ENCODE assay signal across 18 cellular contexts in the genomic region with DNA sequence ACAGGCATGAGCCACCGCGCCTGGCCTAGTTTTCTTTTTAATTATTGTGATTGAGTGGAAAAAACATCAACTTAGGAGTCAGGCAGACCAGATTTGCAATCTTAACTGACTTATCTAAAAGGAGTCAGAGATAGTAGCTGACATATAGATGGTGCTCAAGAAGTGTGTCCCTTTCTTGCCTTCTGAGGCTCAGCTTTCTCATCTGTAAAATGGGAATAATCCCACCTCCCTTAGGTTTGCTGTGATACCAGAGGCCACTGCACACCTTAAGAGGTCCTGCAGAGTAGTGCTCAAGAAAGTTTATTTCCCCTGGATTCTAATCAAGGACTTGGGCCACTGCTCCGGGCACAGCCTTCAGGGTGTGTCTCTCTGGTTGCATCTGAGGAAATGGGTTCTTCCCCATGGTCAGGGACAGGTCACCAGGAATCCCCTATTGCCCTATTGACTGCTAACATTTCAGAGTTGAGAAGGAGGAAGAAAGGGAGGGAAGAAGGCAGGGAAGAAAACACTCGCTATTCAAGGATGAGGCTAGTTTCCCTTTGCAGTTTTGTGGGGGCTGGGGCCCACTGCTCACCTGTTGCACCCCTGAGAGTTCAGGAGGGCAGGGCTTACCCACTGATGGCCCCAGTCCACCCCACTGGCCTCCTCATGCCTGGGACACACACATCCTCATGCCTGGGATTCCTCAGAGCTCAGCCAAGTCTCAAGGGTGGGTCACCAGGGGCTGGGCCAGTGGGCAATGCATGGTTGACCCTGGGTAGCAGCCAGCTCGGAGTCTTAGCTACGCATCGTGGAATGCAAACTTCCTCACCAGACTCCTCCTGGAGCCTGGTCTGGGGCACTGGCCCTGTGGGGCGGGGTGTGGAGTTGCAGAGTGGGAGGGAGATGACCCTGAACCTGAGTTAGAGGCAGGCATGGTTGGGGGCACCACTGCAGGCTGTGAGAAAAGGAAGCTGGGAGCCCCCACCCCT. TPM values are rescaled to one million over a fixed set of nuclear protein-coding genes. Genes with fewer than 3 reads are reported as not detected.
DNase-seq lines count a peak whose midpoint lies in the region; ATAC-seq, FAIRE-seq and TF ChIP-seq lines count a peak whose summit lies in the region.
"Had no signal": no experiment of that assay in that cellular context is flagged by ENCODE, and none has a peak within 500 bp of the region (broad histone marks: within the 10 kb centered on the region; RNA-seq: fewer than 3 reads in every experiment).

No MANE protein-coding gene starts in this region.

- H3K79me2 ChIP-seq in ACC112 (ENCODE audit: control insufficient read depth, insufficient read depth, low read length, unreplicated experiment) = no peaks in the 10 kb centered on the region

- H3K9ac ChIP-seq in mucosa of stomach (ENCODE audit: low read length) = peak overlapping the region; percentile 36

- DNase-seq in HTR-8/SVneo (ENCODE audit: insufficient read length, low spot score) (peak; percentile 53), RKO (ENCODE audit: low spot score) (no peak), GM12891 (ENCODE audit: insufficient read length, low spot score) (no peak)
- DNase-seq: AML-193, DMS79, H7, NCI-H1105, NCI-H510A treated with DMSO at 0.1 percent for 48 hours, RPMI8226 had no signal

- TF ChIP-seq POLR2A in GM12891 (IDR thresholded peaks at IDR 0.05; ENCODE audit: low read depth, low read length) = no peak

- no peaks in the 10 kb centered on the region for H3K9me3 ChIP-seq in esophagus (ENCODE audit: control insufficient read depth in 2 of 2, insufficient read depth in 1 of 2, low read depth in 1 of 2, low read length in 1 of 2)
- no peaks in the 10 kb centered on the region for H3K9me3 ChIP-seq in mucosa of stomach (ENCODE audit: control insufficient read depth, low read length)

- H3K27me3 ChIP-seq in ACC112 (ENCODE audit: insufficient read depth, low read length) (no peaks in the 10 kb centered on the region), esophagus (ENCODE audit: control insufficient read depth in 1 of 2, insufficient read depth in 2 of 2, low read length in 2 of 2) (no peaks in the 10 kb centered on the region), mucosa of stomach (ENCODE audit: control insufficient read depth, insufficient read depth, low read length) (no peaks in the 10 kb centered on the region)

- WGBS in esophagus, 2 donors = 68 to 72% methylated on average over 8 of the region's 8 CpGs

- H3K36me3 ChIP-seq in ACC112 (ENCODE audit: insufficient read depth, low read length) (no peaks in the 10 kb centered on the region), esophagus (ENCODE audit: control insufficient read depth in 2 of 2, insufficient read depth in 2 of 2, low read length in 1 of 2) (peaks cover 0 to 7% of the 10 kb centered on the region in 2 donors), mucosa of stomach (ENCODE audit: control insufficient read depth, insufficient read depth, low read length) (peaks cover 19% of the 10 kb centered on the region)

- peaks cover 37% of the 10 kb centered on the region for H3K4me1 ChIP-seq in ACC112 (ENCODE audit: control insufficient read depth, insufficient read depth, low read length, unreplicated experiment)
- peaks cover 4 to 35% of the 10 kb centered on the region in 2 donors for H3K4me1 ChIP-seq in esophagus (ENCODE audit: control insufficient read depth in 2 of 2, insufficient read depth in 2 of 2, low read length in 1 of 2)
- H3K4me1 ChIP-seq in mucosa of stomach (ENCODE audit: control insufficient read depth, insufficient read depth, low read length) = peaks cover 84% of the 10 kb centered on the region

- peak overlapping the region; percentile 91 for H3K27ac ChIP-seq in ACC112 (ENCODE audit: low read depth, low read length)
- H3K27ac ChIP-seq in esophagus (ENCODE audit: low read depth in 2 of 2, low read length in 1 of 2) = peak overlapping the region; percentile 67 to 92

- ATAC-seq in HG02870 (IDR thresholded peaks at IDR 0.05; ENCODE audit: unreplicated experiment) (no peak), HG03196 (IDR thresholded peaks at IDR 0.05; ENCODE audit: unreplicated experiment) (no peak)
- ATAC-seq: activated naive CD4-positive, alpha-beta T cell treated with anti-CD3 and anti-CD28 coated beads, Interleukin-2, amount 50 U/mL, for 72 hours had no signal

- FAIRE-seq in HTR-8/SVneo (lab: Jason Lieb, UNC) (peak; percentile 87), GM12891 (lab: Jason Lieb, UNC) (no peak)
- FAIRE-seq: colon, urothelium cell line had no signal

- no peak overlapping the region for H2AFZ ChIP-seq in ACC112 (ENCODE audit: low read length, unreplicated experiment)

- H3K4me3 ChIP-seq in ACC112 (ENCODE audit: low read depth, low read length) (no peak overlapping the region), esophagus (ENCODE audit: low read depth in 1 of 2, low read length in 2 of 2) (no peak overlapping the region), mucosa of stomach (ENCODE audit: low read length) (no peak overlapping the region)

TF ChIP-seq in GM12891, 5 proteins besides CTCF, POLR2A, EP300 and RAD21:
- TF ChIP-seq POLR2AphosphoS5 (IDR thresholded peaks at IDR 0.05; ENCODE audit: low read depth, low read length) = no peak
- TF ChIP-seq PAX5 (IDR thresholded peaks at IDR 0.05; ENCODE audit: insufficient read depth, low read length, severe bottlenecking) = no peak
- TF ChIP-seq SPI1 (IDR thresholded peaks at IDR 0.05; ENCODE audit: low read depth, low read length) = no peak
- no peak for TF ChIP-seq TAF1 (IDR thresholded peaks at IDR 0.05; ENCODE audit: low read depth, low read length)
- TF ChIP-seq POU2F2 (IDR thresholded peaks at IDR 0.05; ENCODE audit: low read depth, low read length) = no peak

RNA-seq across cellular contexts. Expression of gene C6orf132, which starts 21.2 kb away (rescaled TPM):
- 100 to 1,000 TPM; 150 to 357 TPM for polyA plus RNA-seq in esophagus
- 0.03 TPM for polyA plus RNA-seq in GM12891 (2012; ENCODE audit: low read depth, missing spikeins)
- polyA plus RNA-seq: neural cell had no signal

RNA-seq across cellular contexts. Expression of gene GUCA1A, which starts 52.0 kb away (rescaled TPM):
- polyA plus RNA-seq in esophagus = not detected
- not detected for polyA plus RNA-seq in GM12891 (2012; ENCODE audit: low read depth, missing spikeins)
